In genomic region chr10:33025039-33025438, GRCh38 we compare ENCODE assay signal across 26 cellular contexts.
DNase-seq lines count a peak whose midpoint lies in the region; ATAC-seq and FAIRE-seq lines count a peak whose summit lies in the region.
"Had no signal": no experiment of that assay in that cellular context is flagged by ENCODE, and none has a peak within 500 bp of the region (broad histone marks: within the 10 kb centered on the region; RNA-seq: fewer than 3 reads in every experiment).

No MANE protein-coding gene starts in this region.

- FAIRE-seq in urothelium cell line (lab: Jason Lieb, UNC) = no peak
- FAIRE-seq: colon, RCC 7860 had no signal

- DNase-seq in kidney glomerular epithelial cell (lab: John Stamatoyannopoulos, UW) (no peak), urothelium cell line (ENCODE audit: low spot score) (no peak)
- DNase-seq: activated CD4-positive, alpha-beta T cell treated with anti-CD3 and anti-CD28 coated beads, Interleukin-2, amount 50 U/mL, for 4 hours; activated T-cell treated with anti-CD3 and anti-CD28 coated beads, Interleukin-2, amount 50 U/mL, for 72 hours; CD4-positive, alpha-beta T cell; DMS53; endodermal cell; GF-D8; H7; mammary epithelial cell; NCI-H187; NCI-H226; nucleus accumbens; stimulated activated CD4-positive, alpha-beta T cell treated with anti-CD3 and anti-CD28 coated beads, Interleukin-2, amount 100 ng/mL, for 48 hours; T-helper 2 cell; trophoblast cell; WERI-Rb-1 had no signal

- H3K4me3 Mint-ChIP-seq in activated T-helper 17 cell treated with anti-CD3 and anti-CD28 coated beads, Interleukin-2, amount 50 U/mL, for 72 hours = no peak overlapping the region
- H3K4me3 Mint-ChIP-seq: activated T-cell treated with anti-CD3 and anti-CD28 coated beads, Interleukin-2, amount 50 U/mL, for 72 hours; CD4-positive, alpha-beta T cell; endodermal cell had no signal

- H3K27ac Mint-ChIP-seq in activated T-helper 17 cell treated with anti-CD3 and anti-CD28 coated beads, Interleukin-2, amount 50 U/mL, for 72 hours = no peak overlapping the region
- H3K27ac Mint-ChIP-seq: activated naive CD4-positive, alpha-beta T cell treated with anti-CD3 and anti-CD28 coated beads, Interleukin-2, amount 50 U/mL, for 72 hours; activated T-cell treated with anti-CD3 and anti-CD28 coated beads, Interleukin-2, amount 50 U/mL, for 72 hours; endodermal cell had no signal

- no peaks in the 10 kb centered on the region for H3K27me3 Mint-ChIP-seq in activated T-helper 17 cell treated with anti-CD3 and anti-CD28 coated beads, Interleukin-2, amount 50 U/mL, for 72 hours
- H3K27me3 Mint-ChIP-seq: CD4-positive, alpha-beta T cell had no signal

- H3K36me3 Mint-ChIP-seq in activated T-helper 17 cell treated with anti-CD3 and anti-CD28 coated beads, Interleukin-2, amount 50 U/mL, for 72 hours (ENCODE audit: low read depth) = no peaks in the 10 kb centered on the region
- H3K36me3 Mint-ChIP-seq: activated naive CD4-positive, alpha-beta T cell treated with anti-CD3 and anti-CD28 coated beads, Interleukin-2, amount 50 U/mL, for 72 hours had no signal

- ATAC-seq in GM18498 (IDR thresholded peaks at IDR 0.05; ENCODE audit: unreplicated experiment) (peak; percentile 98), GM19351 (IDR thresholded peaks at IDR 0.05; ENCODE audit: unreplicated experiment) (peak; percentile 89), HG03139 (IDR thresholded peaks at IDR 0.05; ENCODE audit: unreplicated experiment) (peak; percentile 63), GM18517 (IDR thresholded peaks at IDR 0.05; ENCODE audit: unreplicated experiment) (no peak), HG02973 (IDR thresholded peaks at IDR 0.05; ENCODE audit: unreplicated experiment) (no peak)
- peak; percentile 42 for ATAC-seq in activated T-helper 17 cell treated with anti-CD3 and anti-CD28 coated beads, Interleukin-2, amount 50 U/mL, for 72 hours (replicated peaks)
- ATAC-seq: activated T-cell treated with anti-CD3 and anti-CD28 coated beads, Interleukin-2, amount 50 U/mL, for 72 hours had no signal

- H3K4me1 Mint-ChIP-seq in activated T-helper 17 cell treated with anti-CD3 and anti-CD28 coated beads, Interleukin-2, amount 50 U/mL, for 72 hours = peaks cover 34% of the 10 kb centered on the region

- H3K9me3 Mint-ChIP-seq in activated T-helper 17 cell treated with anti-CD3 and anti-CD28 coated beads, Interleukin-2, amount 50 U/mL, for 72 hours = no peaks in the 10 kb centered on the region
- H3K9me3 Mint-ChIP-seq: activated naive CD4-positive, alpha-beta T cell treated with anti-CD3 and anti-CD28 coated beads, Interleukin-2, amount 50 U/mL, for 72 hours; activated T-cell treated with anti-CD3 and anti-CD28 coated beads, Interleukin-2, amount 50 U/mL, for 72 hours; CD4-positive, alpha-beta T cell had no signal

Comparison
In these comparisons a context has a peak if more than half of its experiments do, and no peak if none do; other contexts are left out.
1. ATAC-seq: peak in GM18498 (single experiment), GM19351 (single experiment), HG03139 (single experiment) and activated T-helper 17 cell treated with anti-CD3 and anti-CD28 coated beads, Interleukin-2, amount 50 U/mL, for 72 hours (single experiment); none in GM18517 (single experiment) and HG02973 (single experiment).